In genomic region chr6:36442083-36442670, GRCh38 we compare ENCODE assay signal across 8 cellular contexts. TPM values are rescaled to one million over a fixed set of nuclear protein-coding genes. Genes with fewer than 3 reads are reported as not detected.
A peak's percentile ranks its signal among the peaks of the same experiment; 100 is the strongest.
DNase-seq lines count a peak whose midpoint lies in the region; ATAC-seq and TF ChIP-seq lines count a peak whose summit lies in the region.

No MANE protein-coding gene starts in this region.

- H3K79me2 ChIP-seq in Loucy (ENCODE audit: insufficient read depth, low read length) = peaks cover 46% of the 10 kb centered on the region

- peak overlapping the region; percentile 86 to 97 (median 95) for H3K27ac ChIP-seq in BLaER1 treated with 17β-estradiol and CSF1 and Interleukin-3, amounts not matched to agents 10 nM and 100 nM

- peak overlapping the region; percentile 91 for H3K4me3 Mint-ChIP-seq in natural killer cell treated with Interleukin-12 subunit alpha and Interleukin-12 subunit beta and Interleukin-15 and Interleukin-18, amount 100 ng/mL, for 72 hours

- H3K36me3 Mint-ChIP-seq in natural killer cell treated with Interleukin-12 subunit alpha and Interleukin-12 subunit beta and Interleukin-15 and Interleukin-18, amount 100 ng/mL, for 72 hours = no peaks in the 10 kb centered on the region

- H3K4me2 ChIP-seq in BLaER1 treated with 17β-estradiol and CSF1 and Interleukin-3, amounts not matched to agents 10 nM and 100 nM = peak overlapping the region; percentile 84 to 96 (median 94)
- peak overlapping the region; percentile 90 for H3K4me2 ChIP-seq in Loucy (ENCODE audit: low read depth, low read length, poor library complexity, severe bottlenecking)

- H3K4me1 Mint-ChIP-seq in natural killer cell treated with Interleukin-12 subunit alpha and Interleukin-12 subunit beta and Interleukin-15 and Interleukin-18, amount 100 ng/mL, for 72 hours (ENCODE audit: low read depth in 2 of 2) = peaks cover 29 to 36% of the 10 kb centered on the region in 2 donors

- no peaks in the 10 kb centered on the region for H3K27me3 Mint-ChIP-seq in natural killer cell treated with Interleukin-12 subunit alpha and Interleukin-12 subunit beta and Interleukin-15 and Interleukin-18, amount 100 ng/mL, for 72 hours

- TF ChIP-seq CTCF in Loucy (conservative IDR thresholded peaks at IDR 0.05; ENCODE audit: low read length) = no peak

- peak; percentile 5 for DNase-seq in dermis blood vessel endothelial cell
- DNase-seq in natural killer cell treated with Interleukin-12 subunit alpha and Interleukin-12 subunit beta and Interleukin-15 and Interleukin-18, amount 100 ng/mL, for 72 hours (ENCODE audit: low spot score) = no peak
- no peak for DNase-seq in COLO829 (ENCODE audit: low spot score)
- no peak for DNase-seq in stimulated activated CD4-positive, alpha-beta T cell treated with anti-CD3 and anti-CD28 coated beads, Interleukin-2, amount 100 ng/mL, for 48 hours
- no peak for DNase-seq in medulla oblongata (ENCODE audit: extremely low spot score)
- DNase-seq in SHP77 treated with DMSO at 0.1 percent for 48 hours (lab: John Stamatoyannopoulos, UW) = no peak

- peak overlapping the region; percentile 87 for H2AFZ ChIP-seq in Loucy (ENCODE audit: low read length)

- no peaks in the 10 kb centered on the region for H3F3A ChIP-seq in Loucy (ENCODE audit: low read depth)

- peak overlapping the region; percentile 92 to 97 (median 94) for H3K9ac ChIP-seq in BLaER1 treated with 17β-estradiol and CSF1 and Interleukin-3, amounts not matched to agents 10 nM and 100 nM
- H3K9ac ChIP-seq in Loucy (ENCODE audit: low read depth, low read length, poor library complexity, severe bottlenecking) = peak overlapping the region; percentile 90

- peaks cover 0 to 26% (median 10%) of the 10 kb centered on the region in 11 experiments; a peak in 11 of 22 replicates for H4K20me1 ChIP-seq in BLaER1 treated with 17β-estradiol and CSF1 and Interleukin-3, amounts not matched to agents 10 nM and 100 nM
- peaks cover 20% of the 10 kb centered on the region for H4K20me1 ChIP-seq in Loucy (ENCODE audit: insufficient read depth, low read length, poor library complexity, severe bottlenecking)

- peaks cover 33 to 51% (median 39%) of the 10 kb centered on the region in 10 experiments for H3K4me1 ChIP-seq in BLaER1 treated with 17β-estradiol and CSF1 and Interleukin-3, amounts not matched to agents 10 nM and 100 nM
- H3K4me1 ChIP-seq in Loucy (ENCODE audit: insufficient read depth, low read length, poor library complexity, severe bottlenecking) = peaks cover 44% of the 10 kb centered on the region

- no peaks in the 10 kb centered on the region for H3K27me3 ChIP-seq in BLaER1 treated with 17β-estradiol and CSF1 and Interleukin-3, amounts not matched to agents 10 nM and 100 nM
- H3K27me3 ChIP-seq in Loucy (ENCODE audit: insufficient read depth, low read length, poor library complexity, severe bottlenecking) = no peaks in the 10 kb centered on the region

- no peaks in the 10 kb centered on the region for H3K9me3 Mint-ChIP-seq in natural killer cell treated with Interleukin-12 subunit alpha and Interleukin-12 subunit beta and Interleukin-15 and Interleukin-18, amount 100 ng/mL, for 72 hours

- peak overlapping the region; percentile 80 to 99 (median 88) for H3K4me3 ChIP-seq in BLaER1 treated with 17β-estradiol and CSF1 and Interleukin-3, amounts not matched to agents 10 nM and 100 nM
- peak overlapping the region; percentile 78 for H3K4me3 ChIP-seq in Loucy (ENCODE audit: low read length, poor library complexity, severe bottlenecking)

- peak overlapping the region; percentile 90 to 96 for H3K27ac Mint-ChIP-seq in natural killer cell treated with Interleukin-12 subunit alpha and Interleukin-12 subunit beta and Interleukin-15 and Interleukin-18, amount 100 ng/mL, for 72 hours

- no peaks in the 10 kb centered on the region for H3K9me2 ChIP-seq in Loucy (replicated peaks; ENCODE audit: low read depth, low read length)

- ATAC-seq in natural killer cell treated with Interleukin-12 subunit alpha and Interleukin-12 subunit beta and Interleukin-15 and Interleukin-18, amount 100 ng/mL, for 72 hours = no peak

- peaks cover 3 to 22% (median 9%) of the 10 kb centered on the region in 11 experiments; a peak in 18 of 22 replicates for H3K36me3 ChIP-seq in BLaER1 treated with 17β-estradiol and CSF1 and Interleukin-3, amounts not matched to agents 10 nM and 100 nM
- no peaks in the 10 kb centered on the region for H3K36me3 ChIP-seq in Loucy (ENCODE audit: insufficient read depth, low read length)

- peaks cover 0 to 4% (median 2%) of the 10 kb centered on the region in 11 experiments; a peak in 11 of 22 replicates for H3K9me3 ChIP-seq in BLaER1 treated with 17β-estradiol and CSF1 and Interleukin-3, amounts not matched to agents 10 nM and 100 nM (replicated peaks in 1 of 11)
- H3K9me3 ChIP-seq in Loucy (ENCODE audit: insufficient read depth, low read depth, low read length) = no peaks in the 10 kb centered on the region

RNA-seq across cellular contexts. Expression of gene PXT1, which starts 0.5 kb away (rescaled TPM):
- total RNA-seq in dermis blood vessel endothelial cell = not detected in 2 replicates
- under 1 TPM; 0.20 to 0.31 TPM for total RNA-seq in natural killer cell treated with Interleukin-12 subunit alpha and Interleukin-12 subunit beta and Interleukin-15 and Interleukin-18, amount 100 ng/mL, for 72 hours

RNA-seq across cellular contexts. Expression of gene KCTD20, which starts 0.6 kb away (rescaled TPM):
- 96.7 and 127 TPM in 2 replicates for total RNA-seq in dermis blood vessel endothelial cell
- 10 to 100 TPM; 61.4 to 62.4 TPM for total RNA-seq in natural killer cell treated with Interleukin-12 subunit alpha and Interleukin-12 subunit beta and Interleukin-15 and Interleukin-18, amount 100 ng/mL, for 72 hours

RNA-seq across cellular contexts. Expression of gene ETV7, which starts 54.7 kb away (rescaled TPM):
- 0.09 and 0.17 TPM in 2 replicates for total RNA-seq in dermis blood vessel endothelial cell
- 10 to 100 TPM in 1 of 2 donors, 1 to 10 TPM in 1; 6.9 to 19.8 TPM for total RNA-seq in natural killer cell treated with Interleukin-12 subunit alpha and Interleukin-12 subunit beta and Interleukin-15 and Interleukin-18, amount 100 ng/mL, for 72 hours
